In genomic region chr9:13354733-13355132, GRCh38 we compare ENCODE assay signal across 22 cellular contexts.
DNase-seq lines count a peak whose midpoint lies in the region; TF ChIP-seq lines count a peak whose summit lies in the region.
"Had no signal": no experiment of that assay in that cellular context is flagged by ENCODE, and none has a peak within 500 bp of the region (broad histone marks: within the 10 kb centered on the region; RNA-seq: fewer than 3 reads in every experiment).

No MANE protein-coding gene starts in this region.

- H3K4me3 ChIP-seq in cardiac fibroblast (replicated peaks in 1 of 2; ENCODE audit: low read depth in 2 of 2, low read length in 2 of 2) = no peak overlapping the region
- H3K4me3 ChIP-seq in tibial nerve = no peak overlapping the region
- H3K4me3 ChIP-seq: Peyer's patch, right lobe of liver, suprapubic skin had no signal

- no peak for TF ChIP-seq EP300 in tibial nerve (IDR thresholded peaks at IDR 0.05)

- no peak overlapping the region for H3K27ac Mint-ChIP-seq in osteocyte (ENCODE audit: unreplicated experiment)
- H3K27ac Mint-ChIP-seq: activated CD4-positive, alpha-beta memory T cell treated with anti-CD3 and anti-CD28 coated beads for 36 hours; activated naive CD8-positive, alpha-beta T cell treated with anti-CD3 and anti-CD28 coated beads, Interleukin-2, amount 10 ng/mL, durations not matched to agents 7 days and 5 days; H9 had no signal

- no peaks in the 10 kb centered on the region for H3K36me3 Mint-ChIP-seq in osteocyte (ENCODE audit: unreplicated experiment)
- H3K36me3 Mint-ChIP-seq: activated CD4-positive, alpha-beta memory T cell treated with anti-CD3 and anti-CD28 coated beads for 36 hours; activated naive CD8-positive, alpha-beta T cell treated with anti-CD3 and anti-CD28 coated beads, Interleukin-2, amount 10 ng/mL, durations not matched to agents 7 days and 5 days had no signal

- peaks cover 0 to 16% (median 0%) of the 10 kb centered on the region in 4 donors for H3K4me1 ChIP-seq in tibial nerve
- H3K4me1 ChIP-seq: Peyer's patch, right lobe of liver had no signal

- 73 to 80% methylated on average over 2 of the region's 2 CpGs for WGBS in tibial nerve, 2 donors

- no peak for TF ChIP-seq CTCF in cardiac fibroblast (IDR thresholded peaks at IDR 0.05; ENCODE audit: low read depth, low read length)
- TF ChIP-seq CTCF in tibial nerve (IDR thresholded peaks at IDR 0.05) = no peak
- no peak for TF ChIP-seq CTCF in osteocyte (IDR thresholded peaks at IDR 0.05)

- H3K4me3 Mint-ChIP-seq in osteocyte (ENCODE audit: unreplicated experiment) = no peak overlapping the region
- H3K4me3 Mint-ChIP-seq: activated CD4-positive, alpha-beta memory T cell treated with anti-CD3 and anti-CD28 coated beads for 36 hours; activated naive CD8-positive, alpha-beta T cell treated with anti-CD3 and anti-CD28 coated beads, Interleukin-2, amount 10 ng/mL, durations not matched to agents 7 days and 5 days; central memory CD8-positive, alpha-beta T cell; H9 had no signal

- H3K9me3 Mint-ChIP-seq in osteocyte (ENCODE audit: unreplicated experiment) = no peaks in the 10 kb centered on the region
- H3K9me3 Mint-ChIP-seq: activated CD4-positive, alpha-beta memory T cell treated with anti-CD3 and anti-CD28 coated beads for 36 hours; activated naive CD8-positive, alpha-beta T cell treated with anti-CD3 and anti-CD28 coated beads, Interleukin-2, amount 10 ng/mL, durations not matched to agents 7 days and 5 days; H9 had no signal

- peaks cover 14% of the 10 kb centered on the region for H3K4me1 Mint-ChIP-seq in osteocyte (ENCODE audit: unreplicated experiment)
- H3K4me1 Mint-ChIP-seq: activated naive CD8-positive, alpha-beta T cell treated with anti-CD3 and anti-CD28 coated beads, Interleukin-2, amount 10 ng/mL, durations not matched to agents 7 days and 5 days; central memory CD8-positive, alpha-beta T cell; H9 had no signal

- no peak for TF ChIP-seq POLR2A in tibial nerve (IDR thresholded peaks at IDR 0.05)

- no peak overlapping the region for H3K27ac ChIP-seq in tibial nerve
- H3K27ac ChIP-seq: Peyer's patch, right lobe of liver, suprapubic skin had no signal

- H3K27me3 ChIP-seq in tibial nerve = no peaks in the 10 kb centered on the region
- H3K27me3 ChIP-seq: Peyer's patch, right lobe of liver, suprapubic skin had no signal

- no peaks in the 10 kb centered on the region for H3K9me3 ChIP-seq in tibial nerve
- H3K9me3 ChIP-seq: Peyer's patch, right lobe of liver, suprapubic skin had no signal

- H3K27me3 Mint-ChIP-seq in osteocyte (ENCODE audit: unreplicated experiment) = no peaks in the 10 kb centered on the region
- H3K27me3 Mint-ChIP-seq: activated CD4-positive, alpha-beta memory T cell treated with anti-CD3 and anti-CD28 coated beads for 36 hours; activated naive CD8-positive, alpha-beta T cell treated with anti-CD3 and anti-CD28 coated beads, Interleukin-2, amount 10 ng/mL, durations not matched to agents 7 days and 5 days; central memory CD8-positive, alpha-beta T cell had no signal

- no peaks in the 10 kb centered on the region for H3K36me3 ChIP-seq in tibial nerve
- H3K36me3 ChIP-seq: Peyer's patch, right lobe of liver, suprapubic skin had no signal

- peak; percentile 11 for DNase-seq in AG08396 (ENCODE audit: low spot score)
- DNase-seq in HS-5 (ENCODE audit: low read depth) = peak; percentile 14
- DNase-seq in NCI-H446 (lab: John Stamatoyannopoulos, UW) = peak; percentile 95 to 99
- peak; percentile 19 to 68 for DNase-seq in cardiac fibroblast (ENCODE audit: low read depth in 2 of 2)
- DNase-seq in tibial nerve (ENCODE audit: low spot score in 2 of 2) = no peak
- DNase-seq in osteocyte (ENCODE audit: extremely low spot score, unreplicated experiment) = no peak
- no peak for DNase-seq in middle frontal gyrus (ENCODE audit: extremely low spot score, low spot score)
- no peak for DNase-seq in CD1c-positive myeloid dendritic cell (ENCODE audit: extremely low spot score)
- DNase-seq: ACHN; activated CD4-positive, alpha-beta memory T cell treated with anti-CD3 and anti-CD28 coated beads for 36 hours; activated naive CD8-positive, alpha-beta T cell treated with anti-CD3 and anti-CD28 coated beads, Interleukin-2, amount 10 ng/mL, durations not matched to agents 7 days and 5 days; activated T-cell treated with anti-CD3 and anti-CD28 coated beads, Interleukin-2, amount 50 U/mL, for 48 hours; COR-L47; H9; left ventricle myocardium superior; NCI-H510A; Peyer's patch; right lobe of liver; stimulated activated CD4-positive, alpha-beta T cell treated with anti-CD3 and anti-CD28 coated beads, Interleukin-2, amount 100 ng/mL, for 48 hours; stimulated activated CD8-positive, alpha-beta memory T cell treated with anti-CD3 and anti-CD28 coated beads, Interleukin-4, amount 100 ng/mL, for 48 hours had no signal

Comparison
In these comparisons a context has a peak if more than half of its experiments do, and no peak if none do; other contexts are left out.
1. DNase-seq: peak in AG08396 (single experiment), HS-5 (single experiment), NCI-H446 (2 of 2) and cardiac fibroblast (2 of 2); none in tibial nerve (0 of 2), osteocyte (single experiment), middle frontal gyrus (single experiment) and CD1c-positive myeloid dendritic cell (single experiment).